ENCODE assay signal across 1 cellular context in genomic region chr4:41160010-41160789, GRCh38.
TF ChIP-seq lines count a peak whose summit lies in the region.

No MANE protein-coding gene starts in this region.

TF ChIP-seq in endothelial cell of umbilical vein, 7 proteins besides CTCF, POLR2A, EP300 and RAD21:
- TF ChIP-seq POLR2AphosphoS5 (IDR thresholded peaks at IDR 0.05; ENCODE audit: insufficient read depth, low read depth, low read length) (peak; percentile 95), EZH2 (IDR thresholded peaks at IDR 0.05; ENCODE audit: borderline replicate concordance, low read depth, low read length, severe bottlenecking) (no peak), FOS (IDR thresholded peaks at IDR 0.05; ENCODE audit: borderline replicate concordance, insufficient read depth, low read length) (peak; percentile 91), GATA2 (IDR thresholded peaks at IDR 0.05; ENCODE audit: insufficient read depth, insufficient read length, low read depth, low read length) (peak; percentile 85), JUN (IDR thresholded peaks at IDR 0.05; ENCODE audit: borderline replicate concordance, insufficient read depth, insufficient read length, low read depth) (peak; percentile 80), MYC (IDR thresholded peaks at IDR 0.05; ENCODE audit: low read depth, low read length) (no peak)
- TF ChIP-seq, protein P1, sequence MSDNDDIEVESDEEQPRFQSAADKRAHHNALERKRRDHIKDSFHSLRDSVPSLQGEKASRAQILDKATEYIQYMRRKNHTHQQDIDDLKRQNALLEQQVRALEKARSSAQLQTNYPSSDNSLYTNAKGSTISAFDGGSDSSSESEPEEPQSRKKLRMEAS (IDR thresholded peaks at IDR 0.05; ENCODE audit: insufficient read depth, insufficient read length): no peak
